11 cellular contexts compared by ENCODE assay signal in the genomic region with DNA sequence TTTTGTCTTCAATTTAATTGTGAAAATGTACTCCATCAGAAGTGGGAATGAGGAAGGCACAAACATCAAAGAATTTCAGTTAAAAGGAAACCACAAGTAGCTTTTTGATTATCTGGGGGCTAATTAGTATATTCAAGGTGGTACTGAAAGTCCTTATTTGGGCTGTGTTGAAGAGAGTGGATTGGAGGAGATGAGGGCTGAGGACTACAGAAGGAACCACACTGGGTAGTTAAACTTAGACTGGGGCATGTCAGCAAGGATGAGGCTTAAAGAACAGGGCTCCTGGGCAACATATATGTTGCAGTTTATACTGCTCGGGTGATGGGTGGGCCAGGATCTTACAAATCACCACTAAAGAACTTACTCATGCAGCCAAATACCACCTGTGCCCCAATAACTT.
"Had no signal": no experiment of that assay in that cellular context is flagged by ENCODE, and none has a peak within 500 bp of the region (broad histone marks: within the 10 kb centered on the region; RNA-seq: fewer than 3 reads in every experiment).

No MANE protein-coding gene starts in this region.

- ATAC-seq: GM23338, HCT116 had no signal

- H3K9me3 ChIP-seq: HAP-1 had no signal

- H2AFZ ChIP-seq: GM23248, GM23338 had no signal

- H3K36me3 ChIP-seq: HAP-1 had no signal

- H3K27ac Mint-ChIP-seq: GM23338, HFFc6 had no signal

- H3K9me3 Mint-ChIP-seq: GM23338, H9 had no signal

- H3K4me2 ChIP-seq: GM23338 had no signal

- H3K4me3 Mint-ChIP-seq: GM23338, H9, HFFc6 had no signal

- DNase-seq: GM23248, GOT3, H7, H9, HCEC 1CT, HFFc6 had no signal

- H3K27ac ChIP-seq: GM23248 had no signal

- H3K4me1 Mint-ChIP-seq: GM23338, H9 had no signal

- H3K4me1 ChIP-seq: HAP-1 had no signal

- H3K4me3 ChIP-seq: GM23248, GM23338, HAP-1 had no signal

- H3K9ac ChIP-seq: GM23248 had no signal

- FAIRE-seq: H1, H54 had no signal
